25 cellular contexts compared by ENCODE assay signal in the genomic region with DNA sequence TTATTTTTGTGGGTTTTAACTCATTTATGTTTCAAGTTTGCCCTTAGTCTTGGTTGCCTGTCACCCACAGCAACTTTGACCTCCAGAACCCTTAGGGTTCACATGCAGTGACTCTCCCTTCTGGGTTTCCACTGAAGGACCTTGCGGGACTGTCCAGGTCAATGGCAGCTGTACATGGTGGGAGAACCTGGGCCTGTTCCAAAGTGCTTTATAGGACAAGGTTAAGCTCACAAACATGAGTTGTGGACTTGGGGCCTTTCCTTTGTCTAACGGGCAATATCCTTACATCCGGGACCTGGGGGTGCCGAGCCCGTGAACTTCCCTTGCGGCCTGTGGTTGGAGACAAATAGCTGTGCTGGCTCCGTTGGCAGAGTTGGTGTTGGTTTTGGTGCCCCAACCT.
"Had no signal": no experiment of that assay in that cellular context is flagged by ENCODE, and none has a peak within 500 bp of the region (broad histone marks: within the 10 kb centered on the region; RNA-seq: fewer than 3 reads in every experiment).

No MANE protein-coding gene starts in this region.

- ATAC-seq: activated CD4-positive, CD25-positive, alpha-beta regulatory T cell treated with anti-CD3 and anti-CD28 coated beads, Interleukin-2, amount 50 U/mL, for 24 hours; activated naive CD4-positive, alpha-beta T cell treated with anti-CD3 and anti-CD28 coated beads, Interleukin-2, amount 50 U/mL, for 72 hours; activated T-cell treated with anti-CD3 and anti-CD28 coated beads, Interleukin-2, amount 50 U/mL, for 4 hours; activated T-helper 17 cell treated with anti-CD3 and anti-CD28 coated beads, Interleukin-2, amount 50 U/mL, for 72 hours; left cardiac atrium; left ventricle myocardium superior had no signal

- H3K9me3 ChIP-seq: prostate gland, sigmoid colon, transverse colon had no signal

- H3K9me3 Mint-ChIP-seq: activated CD4-positive, alpha-beta memory T cell treated with anti-CD3 and anti-CD28 coated beads, Interleukin-2, amount 10 ng/mL, durations not matched to agents 7 days and 5 days; activated CD4-positive, alpha-beta T cell treated with anti-CD3 and anti-CD28 coated beads, Interleukin-2, amount 10 ng/mL, durations not matched to agents 24 days and 14 days; activated naive CD4-positive, alpha-beta T cell treated with anti-CD3 and anti-CD28 coated beads, Interleukin-2, amount 50 U/mL, for 72 hours; activated T-cell treated with anti-CD3 and anti-CD28 coated beads, Interleukin-2, amount 50 U/mL, for 4 hours; activated T-helper 17 cell treated with anti-CD3 and anti-CD28 coated beads, Interleukin-2, amount 50 U/mL, for 72 hours; neural progenitor cell had no signal

- H3K36me3 Mint-ChIP-seq: activated naive CD4-positive, alpha-beta T cell treated with anti-CD3 and anti-CD28 coated beads, Interleukin-2, amount 50 U/mL, for 72 hours; neural progenitor cell had no signal

- H3K27ac Mint-ChIP-seq: activated CD4-positive, alpha-beta memory T cell treated with anti-CD3 and anti-CD28 coated beads, Interleukin-2, amount 10 ng/mL, durations not matched to agents 7 days and 5 days; activated CD4-positive, alpha-beta T cell treated with anti-CD3 and anti-CD28 coated beads, Interleukin-2, amount 10 ng/mL, durations not matched to agents 24 days and 14 days; activated T-helper 17 cell treated with anti-CD3 and anti-CD28 coated beads, Interleukin-2, amount 50 U/mL, for 72 hours; neural progenitor cell had no signal

- DNase-seq: activated CD4-positive, alpha-beta memory T cell treated with anti-CD3 and anti-CD28 coated beads, Interleukin-2, amount 10 ng/mL, durations not matched to agents 7 days and 5 days; activated CD4-positive, alpha-beta T cell treated with anti-CD3 and anti-CD28 coated beads, Interleukin-2, amount 10 ng/mL, durations not matched to agents 24 days and 14 days; activated T-cell treated with anti-CD3 and anti-CD28 coated beads, Interleukin-2, amount 50 U/mL, for 4 hours; cerebellar nuclear complex; dorsolateral prefrontal cortex; effector memory CD4-positive, alpha-beta T cell; islet precursor cell; left cardiac atrium; left ventricle myocardium superior; mammary epithelial cell; retina; sigmoid colon; small intestine; stimulated activated CD4-positive, alpha-beta T cell treated with anti-CD3 and anti-CD28 coated beads, Interleukin-1b, Interleukin-23, amount 100 ng/mL, for 48 hours; stimulated activated CD4-positive, alpha-beta T cell treated with anti-CD3 and anti-CD28 coated beads, Interleukin-4, amount 100 ng/mL, for 4 hours; stimulated activated CD8-positive, alpha-beta memory T cell treated with anti-CD3 and anti-CD28 coated beads, Interleukin-4, amount 100 ng/mL, for 48 hours; stimulated activated naive CD4-positive, alpha-beta T cell treated with Interleukin-2 at 50 U/mL for 16 hours; T-helper 9 cell; transverse colon; WERI-Rb-1 had no signal

- H3K27me3 Mint-ChIP-seq: activated CD4-positive, alpha-beta memory T cell treated with anti-CD3 and anti-CD28 coated beads, Interleukin-2, amount 10 ng/mL, durations not matched to agents 7 days and 5 days; activated CD4-positive, alpha-beta T cell treated with anti-CD3 and anti-CD28 coated beads, Interleukin-2, amount 10 ng/mL, durations not matched to agents 24 days and 14 days; activated T-helper 17 cell treated with anti-CD3 and anti-CD28 coated beads, Interleukin-2, amount 50 U/mL, for 72 hours had no signal

- H3K4me3 Mint-ChIP-seq: activated CD4-positive, alpha-beta memory T cell treated with anti-CD3 and anti-CD28 coated beads, Interleukin-2, amount 10 ng/mL, durations not matched to agents 7 days and 5 days; activated CD4-positive, alpha-beta T cell treated with anti-CD3 and anti-CD28 coated beads, Interleukin-2, amount 10 ng/mL, durations not matched to agents 24 days and 14 days; activated T-cell treated with anti-CD3 and anti-CD28 coated beads, Interleukin-2, amount 50 U/mL, for 4 hours; activated T-helper 17 cell treated with anti-CD3 and anti-CD28 coated beads, Interleukin-2, amount 50 U/mL, for 72 hours; neural progenitor cell had no signal
